14 cellular contexts compared by ENCODE assay signal in genomic region chr1:230232352-230232751, GRCh38.
A peak's percentile ranks its signal among the peaks of the same experiment; 100 is the strongest.
DNase-seq lines count a peak whose midpoint lies in the region; ATAC-seq and TF ChIP-seq lines count a peak whose summit lies in the region.
"Had no signal": no experiment of that assay in that cellular context is flagged by ENCODE, and none has a peak within 500 bp of the region (broad histone marks: within the 10 kb centered on the region; RNA-seq: fewer than 3 reads in every experiment).

No MANE protein-coding gene starts in this region.

- no peak overlapping the region for H4K5ac ChIP-seq in mesendoderm (ENCODE audit: low read length)

- H3K36me3 ChIP-seq in ACC112 (ENCODE audit: insufficient read depth, low read length) (0 out of 2 replicates have a peak, but pooled peaks cover under 1% of the 10 kb centered on the region), mesendoderm (ENCODE audit: control insufficient read depth, insufficient read depth, low read length) (no peaks in the 10 kb centered on the region)

- H3K4me3 ChIP-seq in ACC112 (ENCODE audit: low read depth, low read length) (peak overlapping the region; percentile 68), mesendoderm (ENCODE audit: low read length) (no peak overlapping the region)

- H4K8ac ChIP-seq in mesendoderm (ENCODE audit: low read depth, low read length) = no peak overlapping the region

- no CpG with 5 or more reads among the region's 11 CpGs for WGBS in mesendoderm (ENCODE audit: extremely low coverage, insufficient coverage, low lambda C conversion rate)

- H3K79me2 ChIP-seq in ACC112 (ENCODE audit: control insufficient read depth, insufficient read depth, low read length, unreplicated experiment) = peaks cover 20% of the 10 kb centered on the region
- no peaks in the 10 kb centered on the region for H3K79me2 ChIP-seq in mesendoderm (ENCODE audit: control insufficient read depth, insufficient read depth, low read length)

- DNase-seq in NCI-H146 (lab: John Stamatoyannopoulos, UW) = peak; percentile 72
- DNase-seq in chondrocyte (ENCODE audit: low spot score) = no peak
- DNase-seq in mesendoderm = peak; percentile 90
- no peak for DNase-seq in T-helper 9 cell
- DNase-seq in DMS53 (lab: John Stamatoyannopoulos, UW) = no peak
- no peak for DNase-seq in activated CD4-positive, alpha-beta T cell treated with anti-CD3 and anti-CD28 coated beads for 48 hours
- DNase-seq: activated CD8-positive, alpha-beta T cell treated with anti-CD3 and anti-CD28 coated beads, Interleukin-2, amount 10 ng/mL, durations not matched to agents 7 days and 5 days; DMS 273 treated with DMSO at 0.1 percent for 48 hours; mammary epithelial cell; NCI-H1105; SIG-M5 had no signal

- H3K9me3 Mint-ChIP-seq in chondrocyte (ENCODE audit: low read depth) = no peaks in the 10 kb centered on the region
- H3K9me3 Mint-ChIP-seq: IgD-negative memory B cell had no signal

- peak overlapping the region; percentile 82 for H3K27ac Mint-ChIP-seq in chondrocyte (ENCODE audit: unreplicated experiment)
- H3K27ac Mint-ChIP-seq: activated CD8-positive, alpha-beta T cell treated with anti-CD3 and anti-CD28 coated beads, Interleukin-2, amount 10 ng/mL, durations not matched to agents 7 days and 5 days; IgD-negative memory B cell had no signal

- no peak overlapping the region for H2AK5ac ChIP-seq in mesendoderm (ENCODE audit: low read length)

- no peak overlapping the region for H3K9ac ChIP-seq in mesendoderm (ENCODE audit: low read length)

- TF ChIP-seq CTCF in chondrocyte (IDR thresholded peaks at IDR 0.05) = no peak

- H3K27me3 ChIP-seq in ACC112 (ENCODE audit: insufficient read depth, low read length) (no peaks in the 10 kb centered on the region), mesendoderm (ENCODE audit: insufficient read depth, low read length, poor library complexity) (no peaks in the 10 kb centered on the region)

- H3K56ac ChIP-seq in mesendoderm (ENCODE audit: low read length) = no peak overlapping the region

- H3K27me3 Mint-ChIP-seq in chondrocyte (ENCODE audit: low read depth) = no peaks in the 10 kb centered on the region
- H3K27me3 Mint-ChIP-seq: IgD-negative memory B cell had no signal

- H3K27ac ChIP-seq in ACC112 (ENCODE audit: low read depth, low read length) (peak overlapping the region; percentile 97), mesendoderm (ENCODE audit: low read depth, low read length) (no peak overlapping the region)

- H3K4me2 ChIP-seq in mesendoderm (ENCODE audit: low read length) = no peak overlapping the region

- no peak overlapping the region for H2BK120ac ChIP-seq in mesendoderm (ENCODE audit: low read depth, low read length)

- no peak overlapping the region for H3K4ac ChIP-seq in mesendoderm (ENCODE audit: low read depth, low read length)

- H2BK5ac ChIP-seq in mesendoderm (ENCODE audit: low read length) = no peak overlapping the region

- no peak overlapping the region for H3K18ac ChIP-seq in mesendoderm (ENCODE audit: low read length)

- H3K4me3 Mint-ChIP-seq in chondrocyte (ENCODE audit: unreplicated experiment) = peak overlapping the region; percentile 49
- H3K4me3 Mint-ChIP-seq: activated CD8-positive, alpha-beta T cell treated with anti-CD3 and anti-CD28 coated beads, Interleukin-2, amount 10 ng/mL, durations not matched to agents 7 days and 5 days had no signal

- H3K23ac ChIP-seq in mesendoderm (ENCODE audit: low read length) = no peak overlapping the region

- peak overlapping the region; percentile 68 for H2AFZ ChIP-seq in ACC112 (ENCODE audit: low read length, unreplicated experiment)

- no peak overlapping the region for H2BK15ac ChIP-seq in mesendoderm (replicated peaks; ENCODE audit: low read depth)

- no peak for ATAC-seq in GM21825 (IDR thresholded peaks at IDR 0.05; ENCODE audit: unreplicated experiment)
- ATAC-seq: activated CD8-positive, alpha-beta T cell treated with anti-CD3 and anti-CD28 coated beads, Interleukin-2, amount 10 ng/mL, durations not matched to agents 7 days and 5 days had no signal

- H3K79me1 ChIP-seq in mesendoderm (ENCODE audit: low read length) = no peaks in the 10 kb centered on the region

- peaks cover 7% of the 10 kb centered on the region for H3K36me3 Mint-ChIP-seq in chondrocyte (ENCODE audit: low read depth)

- peaks cover 33% of the 10 kb centered on the region for H3K4me1 Mint-ChIP-seq in chondrocyte (ENCODE audit: low read depth)

- H3K4me1 ChIP-seq in ACC112 (ENCODE audit: control insufficient read depth, insufficient read depth, low read length, unreplicated experiment) (peaks cover 39% of the 10 kb centered on the region), mesendoderm (ENCODE audit: control insufficient read depth, low read depth, low read length) (peaks cover 21% of the 10 kb centered on the region)

Comparison
In these comparisons a context has a peak if more than half of its experiments do, and no peak if none do; other contexts are left out.
1. DNase-seq: peak in NCI-H146 (single experiment) and mesendoderm (single experiment); none in chondrocyte (single experiment), T-helper 9 cell (single experiment), DMS53 (single experiment) and activated CD4-positive, alpha-beta T cell treated with anti-CD3 and anti-CD28 coated beads for 48 hours (single experiment).